Comparison of ENCODE assay signal across 1 cellular context in the genomic region with DNA sequence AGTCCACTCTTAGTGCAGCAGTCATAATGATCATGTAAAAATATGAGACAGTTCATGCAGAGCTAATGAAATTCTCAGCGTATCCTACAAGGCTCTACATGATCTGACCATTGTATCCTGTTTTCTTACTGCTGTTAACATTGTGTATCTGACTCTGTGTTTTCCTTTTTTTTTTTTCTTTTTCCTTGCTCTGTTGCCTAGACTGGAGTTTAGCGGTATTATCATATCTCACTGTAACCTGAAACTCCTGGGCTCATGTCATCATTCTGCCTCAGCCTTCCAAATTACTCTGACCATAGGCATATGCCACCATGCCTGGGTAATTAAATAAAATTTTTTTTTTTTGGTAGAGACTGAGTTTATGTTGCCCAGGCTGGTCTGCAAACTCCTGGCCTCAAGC.
TF ChIP-seq lines count a peak whose summit lies in the region.

No MANE protein-coding gene starts in this region.

TF ChIP-seq in K562, 482 proteins besides CTCF, POLR2A, EP300 and RAD21:
- 0 out of 2 replicates have a peak, but pooled peaks have one; percentile 12 for TF ChIP-seq ARID1B (IDR thresholded peaks at IDR 0.05)
- TF ChIP-seq ATF7 (IDR thresholded peaks at IDR 0.05): 0 out of 2 replicates have a peak, but pooled peaks have one; percentile 19
- TF ChIP-seq, protein P1, sequence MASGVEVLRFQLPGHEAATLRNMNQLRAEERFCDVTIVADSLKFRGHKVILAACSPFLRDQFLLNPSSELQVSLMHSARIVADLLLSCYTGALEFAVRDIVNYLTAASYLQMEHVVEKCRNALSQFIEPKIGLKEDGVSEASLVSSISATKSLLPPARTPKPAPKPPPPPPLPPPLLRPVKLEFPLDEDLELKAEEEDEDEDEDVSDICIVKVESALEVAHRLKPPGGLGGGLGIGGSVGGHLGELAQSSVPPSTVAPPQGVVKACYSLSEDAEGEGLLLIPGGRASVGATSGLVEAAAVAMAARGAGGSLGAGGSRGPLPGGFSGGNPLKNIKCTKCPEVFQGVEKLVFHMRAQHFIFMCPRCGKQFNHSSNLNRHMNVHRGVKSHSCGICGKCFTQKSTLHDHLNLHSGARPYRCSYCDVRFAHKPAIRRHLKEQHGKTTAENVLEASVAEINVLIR (CRISPR knock-in tag; IDR thresholded peaks at IDR 0.05): no peak
- no peak for TF ChIP-seq CHAMP1 (IDR thresholded peaks at IDR 0.05)
- TF ChIP-seq, protein P2, sequence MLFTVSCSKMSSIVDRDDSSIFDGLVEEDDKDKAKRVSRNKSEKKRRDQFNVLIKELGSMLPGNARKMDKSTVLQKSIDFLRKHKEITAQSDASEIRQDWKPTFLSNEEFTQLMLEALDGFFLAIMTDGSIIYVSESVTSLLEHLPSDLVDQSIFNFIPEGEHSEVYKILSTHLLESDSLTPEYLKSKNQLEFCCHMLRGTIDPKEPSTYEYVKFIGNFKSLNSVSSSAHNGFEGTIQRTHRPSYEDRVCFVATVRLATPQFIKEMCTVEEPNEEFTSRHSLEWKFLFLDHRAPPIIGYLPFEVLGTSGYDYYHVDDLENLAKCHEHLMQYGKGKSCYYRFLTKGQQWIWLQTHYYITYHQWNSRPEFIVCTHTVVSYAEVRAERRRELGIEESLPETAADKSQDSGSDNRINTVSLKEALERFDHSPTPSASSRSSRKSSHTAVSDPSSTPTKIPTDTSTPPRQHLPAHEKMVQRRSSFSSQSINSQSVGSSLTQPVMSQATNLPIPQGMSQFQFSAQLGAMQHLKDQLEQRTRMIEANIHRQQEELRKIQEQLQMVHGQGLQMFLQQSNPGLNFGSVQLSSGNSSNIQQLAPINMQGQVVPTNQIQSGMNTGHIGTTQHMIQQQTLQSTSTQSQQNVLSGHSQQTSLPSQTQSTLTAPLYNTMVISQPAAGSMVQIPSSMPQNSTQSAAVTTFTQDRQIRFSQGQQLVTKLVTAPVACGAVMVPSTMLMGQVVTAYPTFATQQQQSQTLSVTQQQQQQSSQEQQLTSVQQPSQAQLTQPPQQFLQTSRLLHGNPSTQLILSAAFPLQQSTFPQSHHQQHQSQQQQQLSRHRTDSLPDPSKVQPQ (CRISPR knock-in tag; IDR thresholded peaks at IDR 0.05; ENCODE audit: borderline replicate concordance): no peak
- no peak for TF ChIP-seq ATF1 (CRISPR knock-in tag; IDR thresholded peaks at IDR 0.05)
- 0 out of 2 replicates have a peak, but pooled peaks have one; percentile 14 for TF ChIP-seq ATF1 (tag; IDR thresholded peaks at IDR 0.05)
- no peak for TF ChIP-seq STAT5A (IDR thresholded peaks at IDR 0.05; ENCODE audit: borderline replicate concordance, low read length)
- TF ChIP-seq ZNF253 (CRISPR knock-in tag; conservative IDR thresholded peaks at IDR 0.05): no peak
- no peak for TF ChIP-seq ZNF174 (CRISPR knock-in tag; IDR thresholded peaks at IDR 0.05)
- TF ChIP-seq ZNF699 (CRISPR knock-in tag; IDR thresholded peaks at IDR 0.05; ENCODE audit: insufficient replicate concordance): no peak
- no peak for TF ChIP-seq STAG1 (CRISPR knock-in tag; IDR thresholded peaks at IDR 0.05; ENCODE audit: borderline replicate concordance)
- no peak for TF ChIP-seq BRCA1 (IDR thresholded peaks at IDR 0.05)
- no peak for TF ChIP-seq BRCA1 (CRISPR knock-in tag; IDR thresholded peaks at IDR 0.05)
- TF ChIP-seq, protein P3, sequence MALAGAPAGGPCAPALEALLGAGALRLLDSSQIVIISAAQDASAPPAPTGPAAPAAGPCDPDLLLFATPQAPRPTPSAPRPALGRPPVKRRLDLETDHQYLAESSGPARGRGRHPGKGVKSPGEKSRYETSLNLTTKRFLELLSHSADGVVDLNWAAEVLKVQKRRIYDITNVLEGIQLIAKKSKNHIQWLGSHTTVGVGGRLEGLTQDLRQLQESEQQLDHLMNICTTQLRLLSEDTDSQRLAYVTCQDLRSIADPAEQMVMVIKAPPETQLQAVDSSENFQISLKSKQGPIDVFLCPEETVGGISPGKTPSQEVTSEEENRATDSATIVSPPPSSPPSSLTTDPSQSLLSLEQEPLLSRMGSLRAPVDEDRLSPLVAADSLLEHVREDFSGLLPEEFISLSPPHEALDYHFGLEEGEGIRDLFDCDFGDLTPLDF (CRISPR knock-in tag; IDR thresholded peaks at IDR 0.05): no peak
- no peak for TF ChIP-seq KDM4B (IDR thresholded peaks at IDR 0.05; ENCODE audit: borderline replicate concordance in 2 of 2, low read depth in 1 of 2)
- TF ChIP-seq, protein P4, sequence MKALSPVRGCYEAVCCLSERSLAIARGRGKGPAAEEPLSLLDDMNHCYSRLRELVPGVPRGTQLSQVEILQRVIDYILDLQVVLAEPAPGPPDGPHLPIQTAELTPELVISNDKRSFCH (CRISPR knock-in tag; IDR thresholded peaks at IDR 0.05): no peak
- TF ChIP-seq, protein P4 (tag; IDR thresholded peaks at IDR 0.05): no peak
- no peak for TF ChIP-seq GTF2E2 (tag; IDR thresholded peaks at IDR 0.05)
- TF ChIP-seq HDAC3 (IDR thresholded peaks at IDR 0.05; ENCODE audit: borderline replicate concordance, partially characterized antibody): no peak
- TF ChIP-seq DPF2 (IDR thresholded peaks at IDR 0.05): peak; percentile 37; the same call in 1 of the 2 replicates
- TF ChIP-seq DMBX1 (CRISPR knock-in tag; IDR thresholded peaks at IDR 0.05; ENCODE audit: borderline replicate concordance): no peak
- TF ChIP-seq, protein P5, sequence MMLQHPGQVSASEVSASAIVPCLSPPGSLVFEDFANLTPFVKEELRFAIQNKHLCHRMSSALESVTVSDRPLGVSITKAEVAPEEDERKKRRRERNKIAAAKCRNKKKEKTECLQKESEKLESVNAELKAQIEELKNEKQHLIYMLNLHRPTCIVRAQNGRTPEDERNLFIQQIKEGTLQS (IDR thresholded peaks at IDR 0.05): peak; percentile 19; the same call in 1 of the 2 replicates
- TF ChIP-seq, protein P5 (CRISPR knock-in tag; conservative IDR thresholded peaks at IDR 0.05): no peak
- TF ChIP-seq MECOM (CRISPR knock-in tag; IDR thresholded peaks at IDR 0.05): no peak
- TF ChIP-seq, protein P6, sequence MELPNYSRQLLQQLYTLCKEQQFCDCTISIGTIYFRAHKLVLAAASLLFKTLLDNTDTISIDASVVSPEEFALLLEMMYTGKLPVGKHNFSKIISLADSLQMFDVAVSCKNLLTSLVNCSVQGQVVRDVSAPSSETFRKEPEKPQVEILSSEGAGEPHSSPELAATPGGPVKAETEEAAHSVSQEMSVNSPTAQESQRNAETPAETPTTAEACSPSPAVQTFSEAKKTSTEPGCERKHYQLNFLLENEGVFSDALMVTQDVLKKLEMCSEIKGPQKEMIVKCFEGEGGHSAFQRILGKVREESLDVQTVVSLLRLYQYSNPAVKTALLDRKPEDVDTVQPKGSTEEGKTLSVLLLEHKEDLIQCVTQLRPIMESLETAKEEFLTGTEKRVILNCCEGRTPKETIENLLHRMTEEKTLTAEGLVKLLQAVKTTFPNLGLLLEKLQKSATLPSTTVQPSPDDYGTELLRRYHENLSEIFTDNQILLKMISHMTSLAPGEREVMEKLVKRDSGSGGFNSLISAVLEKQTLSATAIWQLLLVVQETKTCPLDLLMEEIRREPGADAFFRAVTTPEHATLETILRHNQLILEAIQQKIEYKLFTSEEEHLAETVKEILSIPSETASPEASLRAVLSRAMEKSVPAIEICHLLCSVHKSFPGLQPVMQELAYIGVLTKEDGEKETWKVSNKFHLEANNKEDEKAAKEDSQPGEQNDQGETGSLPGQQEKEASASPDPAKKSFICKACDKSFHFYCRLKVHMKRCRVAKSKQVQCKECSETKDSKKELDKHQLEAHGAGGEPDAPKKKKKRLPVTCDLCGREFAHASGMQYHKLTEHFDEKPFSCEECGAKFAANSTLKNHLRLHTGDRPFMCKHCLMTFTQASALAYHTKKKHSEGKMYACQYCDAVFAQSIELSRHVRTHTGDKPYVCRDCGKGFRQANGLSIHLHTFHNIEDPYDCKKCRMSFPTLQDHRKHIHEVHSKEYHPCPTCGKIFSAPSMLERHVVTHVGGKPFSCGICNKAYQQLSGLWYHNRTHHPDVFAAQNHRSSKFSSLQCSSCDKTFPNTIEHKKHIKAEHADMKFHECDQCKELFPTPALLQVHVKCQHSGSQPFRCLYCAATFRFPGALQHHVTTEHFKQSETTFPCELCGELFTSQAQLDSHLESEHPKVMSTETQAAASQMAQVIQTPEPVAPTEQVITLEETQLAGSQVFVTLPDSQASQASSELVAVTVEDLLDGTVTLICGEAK (IDR thresholded peaks at IDR 0.05): no peak
- TF ChIP-seq, protein P6 (CRISPR knock-in tag; IDR thresholded peaks at IDR 0.05): no peak
- no peak for TF ChIP-seq SETDB1 (IDR thresholded peaks at IDR 0.05; ENCODE audit: low read length)
- TF ChIP-seq TCF3 (CRISPR knock-in tag; IDR thresholded peaks at IDR 0.05): no peak
- TF ChIP-seq ZBTB43 (CRISPR knock-in tag; IDR thresholded peaks at IDR 0.05): no peak
- no peak for TF ChIP-seq MAX (CRISPR knock-in tag; IDR thresholded peaks at IDR 0.05)
- no peak for TF ChIP-seq PML (IDR thresholded peaks at IDR 0.05; ENCODE audit: low read length)
- TF ChIP-seq YBX1 (IDR thresholded peaks at IDR 0.05): no peak
- TF ChIP-seq ZNF384 (IDR thresholded peaks at IDR 0.05; ENCODE audit: low read depth, low read length): peak; percentile 48; the same call in 1 of the 2 replicates
- no peak for TF ChIP-seq ETS1 (conservative IDR thresholded peaks at IDR 0.05; ENCODE audit: control insufficient read depth, low read depth, low read length)
- TF ChIP-seq ZZZ3 (IDR thresholded peaks at IDR 0.05): no peak
